In genomic region chr2:44802409-44803099, GRCh38 we compare ENCODE assay signal across 10 cellular contexts.
DNase-seq lines count a peak whose midpoint lies in the region; ATAC-seq lines count a peak whose summit lies in the region.
"Had no signal": no experiment of that assay in that cellular context is flagged by ENCODE, and none has a peak within 500 bp of the region (broad histone marks: within the 10 kb centered on the region; RNA-seq: fewer than 3 reads in every experiment).

No MANE protein-coding gene starts in this region.

- H3K4me1 Mint-ChIP-seq in activated T-cell treated with anti-CD3 and anti-CD28 coated beads, Interleukin-2, amount 50 U/mL, for 4 hours (ENCODE audit: low read depth) = peaks cover 16% of the 10 kb centered on the region
- H3K4me1 Mint-ChIP-seq in stimulated activated memory B cell treated with anti-CD40 and anti-IgM and Interleukin-4, amounts not matched to agents 10 μg/mL and 1 μg/mL and 100 μg/mL, for 72 hours = peaks cover 32% of the 10 kb centered on the region

- no peaks in the 10 kb centered on the region for H3K36me3 Mint-ChIP-seq in activated T-cell treated with anti-CD3 and anti-CD28 coated beads, Interleukin-2, amount 50 U/mL, for 4 hours (ENCODE audit: insufficient read depth)
- H3K36me3 Mint-ChIP-seq in stimulated activated memory B cell treated with anti-CD40 and anti-IgM and Interleukin-4, amounts not matched to agents 10 μg/mL and 1 μg/mL and 100 μg/mL, for 72 hours = no peaks in the 10 kb centered on the region

- H3K4me3 Mint-ChIP-seq in activated T-cell treated with anti-CD3 and anti-CD28 coated beads, Interleukin-2, amount 50 U/mL, for 4 hours = peak overlapping the region; percentile 45
- H3K4me3 Mint-ChIP-seq in stimulated activated memory B cell treated with anti-CD40 and anti-IgM and Interleukin-4, amounts not matched to agents 10 μg/mL and 1 μg/mL and 100 μg/mL, for 72 hours = peak overlapping the region; percentile 61

- no peaks in the 10 kb centered on the region for H3K9me3 Mint-ChIP-seq in activated T-cell treated with anti-CD3 and anti-CD28 coated beads, Interleukin-2, amount 50 U/mL, for 4 hours
- H3K9me3 Mint-ChIP-seq in stimulated activated memory B cell treated with anti-CD40 and anti-IgM and Interleukin-4, amounts not matched to agents 10 μg/mL and 1 μg/mL and 100 μg/mL, for 72 hours = no peaks in the 10 kb centered on the region

- H3K27ac Mint-ChIP-seq in stimulated activated memory B cell treated with anti-CD40 and anti-IgM and Interleukin-4, amounts not matched to agents 10 μg/mL and 1 μg/mL and 100 μg/mL, for 72 hours = no peak overlapping the region

- H3K27me3 Mint-ChIP-seq in activated T-cell treated with anti-CD3 and anti-CD28 coated beads, Interleukin-2, amount 50 U/mL, for 4 hours (ENCODE audit: low read depth) = peaks cover 80% of the 10 kb centered on the region
- H3K27me3 Mint-ChIP-seq in stimulated activated memory B cell treated with anti-CD40 and anti-IgM and Interleukin-4, amounts not matched to agents 10 μg/mL and 1 μg/mL and 100 μg/mL, for 72 hours = peaks cover 93% of the 10 kb centered on the region

- ATAC-seq in activated T-cell treated with anti-CD3 and anti-CD28 coated beads, Interleukin-2, amount 50 U/mL, for 4 hours = peak in 1 of 2 donors; percentile 54
- no peak for ATAC-seq in stimulated activated memory B cell treated with anti-CD40 and anti-IgM and Interleukin-4, amounts not matched to agents 10 μg/mL and 1 μg/mL and 100 μg/mL, for 72 hours
- ATAC-seq in HG03460 (IDR thresholded peaks at IDR 0.05; ENCODE audit: unreplicated experiment) = no peak
- ATAC-seq in GM19351 (IDR thresholded peaks at IDR 0.05; ENCODE audit: unreplicated experiment) = no peak

- peak; percentile 4 for DNase-seq in activated T-cell treated with anti-CD3 and anti-CD28 coated beads for 48 hours (ENCODE audit: low read depth)
- DNase-seq in activated T-cell treated with anti-CD3 and anti-CD28 coated beads for 4 hours = no peak
- DNase-seq in activated T-cell treated with anti-CD3 and anti-CD28 coated beads, Interleukin-2, amount 50 U/mL, for 4 hours = no peak
- DNase-seq in iPS-NIHi7 (ENCODE audit: extremely low spot score) = peak; percentile 86
- DNase-seq in stimulated activated CD4-positive, alpha-beta T cell treated with anti-CD3 and anti-CD28 coated beads, Interleukin-4, amount 100 ng/mL, for 1 hour = no peak
- DNase-seq: NCI-H446, T-helper 1 cell had no signal

Comparison
In these comparisons a context has a peak if more than half of its experiments do, and no peak if none do; other contexts are left out.
1. DNase-seq: peak in activated T-cell treated with anti-CD3 and anti-CD28 coated beads for 48 hours (single experiment) and iPS-NIHi7 (single experiment); none in activated T-cell treated with anti-CD3 and anti-CD28 coated beads for 4 hours (single experiment), activated T-cell treated with anti-CD3 and anti-CD28 coated beads, Interleukin-2, amount 50 U/mL, for 4 hours (single experiment) and stimulated activated CD4-positive, alpha-beta T cell treated with anti-CD3 and anti-CD28 coated beads, Interleukin-4, amount 100 ng/mL, for 1 hour (single experiment).